In genomic region chr10:87095241-87095945, GRCh38 we compare ENCODE assay signal across 8 cellular contexts. TPM values are rescaled to one million over a fixed set of nuclear protein-coding genes. Genes with fewer than 3 reads are reported as not detected.
A peak's percentile ranks its signal among the peaks of the same experiment; 100 is the strongest.
DNase-seq lines count a peak whose midpoint lies in the region; ATAC-seq, FAIRE-seq and TF ChIP-seq lines count a peak whose summit lies in the region.

No MANE protein-coding gene starts in this region.

- H3K27me3 ChIP-seq in HL-60 (ENCODE audit: insufficient read depth, poor library complexity, severe bottlenecking) (no peaks in the 10 kb centered on the region), SK-N-SH (ENCODE audit: insufficient read depth) (no peaks in the 10 kb centered on the region), pancreas (no peaks in the 10 kb centered on the region), tibial artery (no peaks in the 10 kb centered on the region)

- H3K27me3 Mint-ChIP-seq in activated naive CD4-positive, alpha-beta T cell treated with anti-CD3 and anti-CD28 coated beads, Interleukin-2, amount 50 U/mL, for 24 hours: no peaks in the 10 kb centered on the region

- H3K4me1 Mint-ChIP-seq in activated naive CD4-positive, alpha-beta T cell treated with anti-CD3 and anti-CD28 coated beads, Interleukin-2, amount 50 U/mL, for 24 hours: peaks cover 58% of the 10 kb centered on the region

- H3K9ac ChIP-seq in SK-N-SH: peak overlapping the region; percentile 73

- no peaks in the 10 kb centered on the region for H3K9me3 Mint-ChIP-seq in activated naive CD4-positive, alpha-beta T cell treated with anti-CD3 and anti-CD28 coated beads, Interleukin-2, amount 50 U/mL, for 24 hours

- peaks cover 19% of the 10 kb centered on the region for H4K20me1 ChIP-seq in SK-N-SH (ENCODE audit: insufficient read depth)

- peak overlapping the region; percentile 91 for H3K4me3 Mint-ChIP-seq in activated naive CD4-positive, alpha-beta T cell treated with anti-CD3 and anti-CD28 coated beads, Interleukin-2, amount 50 U/mL, for 24 hours

- FAIRE-seq in pancreas (lab: Jason Lieb, UNC): no peak

- peak overlapping the region; percentile 75 for H3K4me2 ChIP-seq in SK-N-SH

- intact Hi-C loops in head of caudate nucleus (cut with DNase I): loop anchor here (10.0 kb wide), 1 partner anchor 161 kb away; no protein-coding TSS in a partner anchor
- intact Hi-C loops in pancreas (cut with DNase I): no loop called here
- intact Hi-C loops in tibial artery (cut with DNase I; ENCODE audit: low total_unique reads): loop anchor here (10.0 kb wide), 2 partner anchors 131 to 401 kb away; partner anchors contain the start of gene ADIRF

- H3K36me3 Mint-ChIP-seq in activated naive CD4-positive, alpha-beta T cell treated with anti-CD3 and anti-CD28 coated beads, Interleukin-2, amount 50 U/mL, for 24 hours: peaks cover 10% of the 10 kb centered on the region

- H2AFZ ChIP-seq in SK-N-SH (ENCODE audit: low read depth): peak overlapping the region; percentile 74

- ATAC-seq in GM19467 (IDR thresholded peaks at IDR 0.05; ENCODE audit: unreplicated experiment) (peak; percentile 46), pancreas (peak; percentile 55 to 77 (median 66))

- DNase-seq in Caki2 (ENCODE audit: low read depth): peak; percentile 91
- DNase-seq in HL-60 (ENCODE audit: low read depth in 1 of 2, low spot score in 1 of 2): peak; percentile 60 to 76
- DNase-seq in SK-N-SH: peak; percentile 89
- peak; percentile 37 to 88 (median 73) for DNase-seq in head of caudate nucleus
- peak in 5 of 6 donors; percentile 76 to 90 (median 86) for DNase-seq in pancreas
- DNase-seq in tibial artery: peak; percentile 83 to 91

- CTCF ChIA-PET in SK-N-SH (lab: Yijun Ruan, JAX): interaction anchor here (0.7 kb wide), 1 partner anchor 33 kb away, joined by 4 read pairs; no protein-coding TSS in a partner anchor

- H3F3A ChIP-seq in SK-N-SH (replicated peaks; ENCODE audit: insufficient read depth): peaks cover 9% of the 10 kb centered on the region

- no peak for TF ChIP-seq RAD21 in SK-N-SH (IDR thresholded peaks at IDR 0.05; ENCODE audit: low read length)

- H3K27ac Mint-ChIP-seq in activated naive CD4-positive, alpha-beta T cell treated with anti-CD3 and anti-CD28 coated beads, Interleukin-2, amount 50 U/mL, for 24 hours: peak overlapping the region; percentile 70

- WGBS in SK-N-SH (ENCODE audit: low lambda C conversion rate): 0% methylated on average over 19 of the region's 59 CpGs
- 0% methylated on average over 51 to 59 of the region's 59 CpGs for WGBS in pancreas, 2 donors

- POLR2A ChIA-PET in SK-N-SH (lab: Yijun Ruan, JAX): interaction anchor here (0.6 to 1.5 kb wide), 3 partner anchors 15 to 323 kb away, joined by 3 to 4 read pairs (median 3); no protein-coding TSS in a partner anchor

- peak overlapping the region; percentile 80 for H3K4me3 ChIP-seq in HL-60 (replicated peaks; ENCODE audit: insufficient read depth, low read length)
- peak overlapping the region; percentile 70 to 74 for H3K4me3 ChIP-seq in SK-N-SH (ENCODE audit: low read depth in 2 of 2, low read length in 1 of 2)
- peak overlapping the region; percentile 73 to 88 (median 74) for H3K4me3 ChIP-seq in pancreas
- H3K4me3 ChIP-seq in tibial artery: peak overlapping the region; percentile 85 to 94

- no peak for TF ChIP-seq CTCF in HL-60 (IDR thresholded peaks at IDR 0.05; ENCODE audit: insufficient read depth, low read length)
- TF ChIP-seq CTCF in SK-N-SH (IDR thresholded peaks at IDR 0.05): no peak
- TF ChIP-seq CTCF in pancreas (IDR thresholded peaks at IDR 0.05): no peak
- TF ChIP-seq CTCF in tibial artery (IDR thresholded peaks at IDR 0.05): no peak

- in situ Hi-C loops in Caki2 (cut with HindIII; ENCODE audit: low pct_unique_long_range_greater_than_20kb, low sequenced_read_pairs): no loop called here

- H3K9me2 ChIP-seq in SK-N-SH: no peaks in the 10 kb centered on the region

- H3K27ac ChIP-seq in HL-60 (replicated peaks) (peak overlapping the region; percentile 95), SK-N-SH (ENCODE audit: low read depth in 2 of 2, low read length in 1 of 2) (peak overlapping the region; percentile 80 to 92), pancreas (peak overlapping the region; percentile 96 to 98 (median 98)), tibial artery (peak overlapping the region; percentile 96 to 99)

- H3K36me3 ChIP-seq in SK-N-SH (replicated peaks in 1 of 2; ENCODE audit: control insufficient read depth in 1 of 2, insufficient read depth in 2 of 2, low read length in 1 of 2) (peaks cover 13 to 32% of the 10 kb centered on the region in 2 experiments), pancreas (no peaks in the 10 kb centered on the region), tibial artery (peaks cover 0 to 11% (median 0%) of the 10 kb centered on the region in 3 donors)

- no peaks in the 10 kb centered on the region for H3K9me3 ChIP-seq in SK-N-SH
- H3K9me3 ChIP-seq in pancreas: no peaks in the 10 kb centered on the region
- H3K9me3 ChIP-seq in tibial artery: no peaks in the 10 kb centered on the region

- 0 out of 4 replicates have a peak, but pooled peaks of 1 of the 2 experiments have one; percentile 20 for TF ChIP-seq EP300 in SK-N-SH (IDR thresholded peaks at IDR 0.05; ENCODE audit: borderline replicate concordance in 1 of 2, low read depth in 1 of 2, low read length in 1 of 2)

- H3K4me1 ChIP-seq in SK-N-SH (ENCODE audit: control insufficient read depth in 1 of 2, insufficient read depth in 2 of 2, low read depth in 1 of 2, low read length in 1 of 2) (peaks cover 8% of the 10 kb centered on the region in 2 experiments; a peak in 3 of 4 replicates), pancreas (peaks cover 0 to 28% (median 10%) of the 10 kb centered on the region in 3 donors), tibial artery (peaks cover 0 to 29% (median 8%) of the 10 kb centered on the region in 4 donors)

- peaks cover 76% of the 10 kb centered on the region for H3K79me2 ChIP-seq in SK-N-SH (ENCODE audit: insufficient read depth)

TF ChIP-seq in SK-N-SH, 30 proteins besides CTCF, POLR2A, EP300 and RAD21:
- TF ChIP-seq YY1 (IDR thresholded peaks at IDR 0.05; ENCODE audit: low read depth): 0 out of 2 replicates have a peak, but pooled peaks have one; percentile 35
- TF ChIP-seq MXI1 (IDR thresholded peaks at IDR 0.05; ENCODE audit: low read depth, low read length): peak; percentile 99
- no peak for TF ChIP-seq TEAD4 (IDR thresholded peaks at IDR 0.05; ENCODE audit: borderline replicate concordance, insufficient read depth)
- TF ChIP-seq CHD2 (IDR thresholded peaks at IDR 0.05; ENCODE audit: low read length, partially characterized antibody): peak; percentile 76
- TF ChIP-seq JUND (IDR thresholded peaks at IDR 0.05): no peak
- peak; percentile 74 for TF ChIP-seq USF1 (IDR thresholded peaks at IDR 0.05; ENCODE audit: borderline replicate concordance, low read depth)
- no peak for TF ChIP-seq SMC3 (IDR thresholded peaks at IDR 0.05; ENCODE audit: low read depth, low read length)
- TF ChIP-seq SIN3A (IDR thresholded peaks at IDR 0.05; ENCODE audit: borderline replicate concordance, low read depth, low read length): no peak
- TF ChIP-seq POLR2AphosphoS5 (IDR thresholded peaks at IDR 0.05; ENCODE audit: low read depth, low read length): peak; percentile 20; the same call in 1 of the 2 replicates
- TF ChIP-seq MAX (IDR thresholded peaks at IDR 0.05; ENCODE audit: low read depth): peak; percentile 98

RNA-seq across cellular contexts. Expression of gene SHLD2, which starts 0.4 kb away (rescaled TPM):
- 17.0 and 20.0 TPM in 2 replicates for total RNA-seq in Caki2 (2014; rRNA removed; shearing (Covaris generic); ENCODE audit: low replicate concordance)
- polyA plus RNA-seq in SK-N-SH (2012; rRNA removed) (4.7 and 6.7 TPM in 2 replicates), pancreas (10 to 100 TPM in 1 of 2 donors, 1 to 10 TPM in 1; 8.6 to 11.8 TPM)
- 6.7 and 7.6 TPM in 2 replicates for polyA plus RNA-seq in SK-N-SH (2012; cell fraction: cytosol; rRNA removed)
- 6.7 and 12.7 TPM in 2 replicates for polyA plus RNA-seq in SK-N-SH (2012; cell fraction: nucleus; rRNA removed)
- total RNA-seq in pancreas: 10 to 100 TPM in 4 of 6 donors, 1 to 10 TPM in 2; 8.0 to 15.7 (median 10.7) TPM

RNA-seq across cellular contexts. Expression of gene GLUD1, which starts 0.8 kb away (rescaled TPM):
- total RNA-seq in Caki2 (2014; rRNA removed; shearing (Covaris generic); ENCODE audit: low replicate concordance): 212 and 237 TPM in 2 replicates
- polyA plus RNA-seq in SK-N-SH (2012; rRNA removed) (43.3 and 56.2 TPM in 2 replicates), pancreas (10 to 100 TPM; 24.1 to 40.7 TPM)
- 52.3 and 53.5 TPM in 2 replicates for polyA plus RNA-seq in SK-N-SH (2012; cell fraction: cytosol; rRNA removed)
- polyA plus RNA-seq in SK-N-SH (2012; cell fraction: nucleus; rRNA removed): 26.2 and 44.4 TPM in 2 replicates
- 10 to 100 TPM; 32.1 to 62.0 (median 47.9) TPM for total RNA-seq in pancreas

Comparison
In these comparisons a context has a peak if more than half of its experiments do, and no peak if none do; other contexts are left out.
1. Peak in every context shown above with its lines: DNase-seq, ATAC-seq, H3K4me3 ChIP-seq and H3K27ac ChIP-seq.
2. intact Hi-C loops: an anchor here in head of caudate nucleus (10.0 kb wide) and tibial artery (10.0 kb wide); none called in pancreas.